Comparison of ENCODE assay signal across 28 cellular contexts in genomic region chr5:176915906-176916305, GRCh38. TPM values are rescaled to one million over a fixed set of nuclear protein-coding genes. Genes with fewer than 3 reads are reported as not detected.
A peak's percentile ranks its signal among the peaks of the same experiment; 100 is the strongest.
DNase-seq lines count a peak whose midpoint lies in the region; ATAC-seq and TF ChIP-seq lines count a peak whose summit lies in the region.
"Had no signal": no experiment of that assay in that cellular context is flagged by ENCODE, and none has a peak within 500 bp of the region (broad histone marks: within the 10 kb centered on the region; RNA-seq: fewer than 3 reads in every experiment).

No MANE protein-coding gene starts in this region.

- no peak overlapping the region for H3K4me3 Mint-ChIP-seq in activated T-helper 2 cell treated with anti-CD3 and anti-CD28 coated beads, Interferon-gamma antibody, Interleukin-2, Interleukin-4, amounts not matched to agents 10 μg/mL and 5 μg/mL and 100 μg/mL, durations not matched to agents 14 hours and 24 hours and 36 hours (ENCODE audit: low read depth)

- H3K4me3 ChIP-seq in cardiac muscle cell (no peak overlapping the region), left ventricle myocardium inferior (no peak overlapping the region), gastrocnemius medialis (no peak overlapping the region)
- H3K4me3 ChIP-seq: body of pancreas, esophagus muscularis mucosa, tibial nerve had no signal

- no peaks in the 10 kb centered on the region for H3K9me3 ChIP-seq in cardiac muscle cell (ENCODE audit: low read depth)
- no peaks in the 10 kb centered on the region for H3K9me3 ChIP-seq in left ventricle myocardium inferior (replicated peaks)
- no peaks in the 10 kb centered on the region for H3K9me3 ChIP-seq in gastrocnemius medialis
- H3K9me3 ChIP-seq: body of pancreas, esophagus muscularis mucosa, tibial nerve had no signal

- peaks cover 3% of the 10 kb centered on the region for H3K36me3 ChIP-seq in cardiac muscle cell
- peaks cover 23% of the 10 kb centered on the region for H3K36me3 ChIP-seq in left ventricle myocardium inferior
- H3K36me3 ChIP-seq in gastrocnemius medialis, result peaks cover 0 to 6% of the 10 kb centered on the region in 2 donors

- H3K9me3 Mint-ChIP-seq in activated T-helper 2 cell treated with anti-CD3 and anti-CD28 coated beads, Interferon-gamma antibody, Interleukin-2, Interleukin-4, amounts not matched to agents 10 μg/mL and 5 μg/mL and 100 μg/mL, durations not matched to agents 14 hours and 24 hours and 36 hours, result no peaks in the 10 kb centered on the region

- peaks cover 42% of the 10 kb centered on the region for H3K36me3 Mint-ChIP-seq in activated T-helper 2 cell treated with anti-CD3 and anti-CD28 coated beads, Interferon-gamma antibody, Interleukin-2, Interleukin-4, amounts not matched to agents 10 μg/mL and 5 μg/mL and 100 μg/mL, durations not matched to agents 14 hours and 24 hours and 36 hours (ENCODE audit: low read depth)

- TF ChIP-seq POLR2A in gastrocnemius medialis (IDR thresholded peaks at IDR 0.05), result no peak

- H3K4me1 ChIP-seq in cardiac muscle cell (ENCODE audit: low read depth), result no peaks in the 10 kb centered on the region
- H3K4me1 ChIP-seq in left ventricle myocardium inferior, result no peaks in the 10 kb centered on the region
- H3K4me1 ChIP-seq in gastrocnemius medialis, result no peaks in the 10 kb centered on the region
- H3K4me1 ChIP-seq: body of pancreas, tibial nerve had no signal

- TF ChIP-seq CTCF in cardiac muscle cell (IDR thresholded peaks at IDR 0.05; ENCODE audit: low read depth, low read length), result no peak
- no peak for TF ChIP-seq CTCF in left ventricle myocardium inferior (IDR thresholded peaks at IDR 0.05; ENCODE audit: borderline replicate concordance)
- no peak for TF ChIP-seq CTCF in gastrocnemius medialis (IDR thresholded peaks at IDR 0.05 in 4 of 5, conservative IDR thresholded peaks at IDR 0.05 in 1 of 5)

- H3K27me3 ChIP-seq in cardiac muscle cell, result no peaks in the 10 kb centered on the region
- H3K27me3 ChIP-seq in left ventricle myocardium inferior (ENCODE audit: low read depth), result no peaks in the 10 kb centered on the region
- H3K27me3 ChIP-seq in gastrocnemius medialis, result no peaks in the 10 kb centered on the region
- H3K27me3 ChIP-seq: body of pancreas, esophagus muscularis mucosa, tibial nerve had no signal

- H3K27ac Mint-ChIP-seq in activated T-helper 2 cell treated with anti-CD3 and anti-CD28 coated beads, Interferon-gamma antibody, Interleukin-2, Interleukin-4, amounts not matched to agents 10 μg/mL and 5 μg/mL and 100 μg/mL, durations not matched to agents 14 hours and 24 hours and 36 hours, result peak overlapping the region; percentile 5

- ATAC-seq in gastrocnemius medialis (no peak), GM21723 (IDR thresholded peaks at IDR 0.05; ENCODE audit: unreplicated experiment) (no peak)
- ATAC-seq: body of pancreas, HCT116, left ventricle myocardium superior, right cardiac atrium had no signal

- DNase-seq in cardiac muscle cell (ENCODE audit: low read depth in 1 of 2, low spot score in 1 of 2) (no peak), left ventricle myocardium inferior (no peak), NCI-H187 treated with DMSO at 0.1 percent for 48 hours (lab: John Stamatoyannopoulos, UW) (peak; percentile 11), gastrocnemius medialis (no peak), AG20443 (ENCODE audit: low spot score) (no peak)
- no peak for DNase-seq in activated T-helper 2 cell treated with anti-CD3 and anti-CD28 coated beads, Interferon-gamma antibody, Interleukin-2, Interleukin-4, amounts not matched to agents 10 μg/mL and 5 μg/mL and 100 μg/mL, durations not matched to agents 14 hours and 24 hours and 36 hours (ENCODE audit: low spot score)
- DNase-seq: activated CD4-positive, alpha-beta T cell treated with anti-CD3 and anti-CD28 coated beads, Interleukin-2, amount 50 U/mL, for 1 hour; activated effector memory CD4-positive, alpha-beta T cell treated with Interleukin-2 at 50 U/mL for 16 hours; body of pancreas; C1 segment of cervical spinal cord; foreskin fibroblast; head of caudate nucleus; islet precursor cell; KG1; left ventricle myocardium superior; NCI-H510A; posterior cingulate gyrus; right cardiac atrium; RPMI8226; stimulated activated CD8-positive, alpha-beta memory T cell treated with anti-CD3 and anti-CD28 coated beads, Interleukin-4, amount 100 ng/mL, for 48 hours had no signal

- H3K4me1 Mint-ChIP-seq in activated T-helper 2 cell treated with anti-CD3 and anti-CD28 coated beads, Interferon-gamma antibody, Interleukin-2, Interleukin-4, amounts not matched to agents 10 μg/mL and 5 μg/mL and 100 μg/mL, durations not matched to agents 14 hours and 24 hours and 36 hours (ENCODE audit: low read depth), result peaks cover 29% of the 10 kb centered on the region

- H3K27me3 Mint-ChIP-seq in activated T-helper 2 cell treated with anti-CD3 and anti-CD28 coated beads, Interferon-gamma antibody, Interleukin-2, Interleukin-4, amounts not matched to agents 10 μg/mL and 5 μg/mL and 100 μg/mL, durations not matched to agents 14 hours and 24 hours and 36 hours (ENCODE audit: low read depth), result no peaks in the 10 kb centered on the region

- in situ Hi-C loops in gastrocnemius medialis (cut with MboI; ENCODE audit: low sequenced_read_pairs in 4 of 4), result no loop called here

- intact Hi-C loops in left ventricle myocardium inferior (cut with micrococcal nuclease) (no loop called here), gastrocnemius medialis (cut with DNase I; ENCODE audit: low total_unique reads) (no loop called here)
- intact Hi-C loops in activated T-helper 2 cell treated with anti-CD3 and anti-CD28 coated beads, Interferon-gamma antibody, Interleukin-2, Interleukin-4, amounts not matched to agents 10 μg/mL and 5 μg/mL and 100 μg/mL, durations not matched to agents 14 hours and 24 hours and 36 hours (cut with micrococcal nuclease), result loop anchor here (2.0 kb wide), 1 partner anchor 19 kb away; no protein-coding TSS in a partner anchor

- H3K27ac ChIP-seq in cardiac muscle cell (peak overlapping the region; percentile 19), left ventricle myocardium inferior (replicated peaks) (no peak overlapping the region), gastrocnemius medialis (no peak overlapping the region)
- H3K27ac ChIP-seq: body of pancreas, esophagus muscularis mucosa, HL-60, tibial nerve had no signal

RNA-seq across cellular contexts. Expression of gene HK3, which starts 16.8 kb away (rescaled TPM):
- total RNA-seq in cardiac muscle cell, result not detected in 2 replicates
- polyA plus RNA-seq in cardiac muscle cell, result not detected in 2 replicates
- total RNA-seq in left ventricle myocardium inferior, result 3.5 TPM
- total RNA-seq in activated T-helper 2 cell treated with anti-CD3 and anti-CD28 coated beads, Interferon-gamma antibody, Interleukin-2, Interleukin-4, amounts not matched to agents 10 μg/mL and 5 μg/mL and 100 μg/mL, durations not matched to agents 14 hours and 24 hours and 36 hours, result 0.25 and 0.52 TPM in 2 replicates
- total RNA-seq in gastrocnemius medialis, result 1 to 10 TPM in 3 of 4 donors, under 1 TPM in 1; 0.53 to 2.6 (median 2.4) TPM
- total RNA-seq: dermis microvascular lymphatic vessel endothelial cell, myocyte, SK-MEL-5 had no signal
